ENCODE assay signal across 1 cellular context in the genomic region with DNA sequence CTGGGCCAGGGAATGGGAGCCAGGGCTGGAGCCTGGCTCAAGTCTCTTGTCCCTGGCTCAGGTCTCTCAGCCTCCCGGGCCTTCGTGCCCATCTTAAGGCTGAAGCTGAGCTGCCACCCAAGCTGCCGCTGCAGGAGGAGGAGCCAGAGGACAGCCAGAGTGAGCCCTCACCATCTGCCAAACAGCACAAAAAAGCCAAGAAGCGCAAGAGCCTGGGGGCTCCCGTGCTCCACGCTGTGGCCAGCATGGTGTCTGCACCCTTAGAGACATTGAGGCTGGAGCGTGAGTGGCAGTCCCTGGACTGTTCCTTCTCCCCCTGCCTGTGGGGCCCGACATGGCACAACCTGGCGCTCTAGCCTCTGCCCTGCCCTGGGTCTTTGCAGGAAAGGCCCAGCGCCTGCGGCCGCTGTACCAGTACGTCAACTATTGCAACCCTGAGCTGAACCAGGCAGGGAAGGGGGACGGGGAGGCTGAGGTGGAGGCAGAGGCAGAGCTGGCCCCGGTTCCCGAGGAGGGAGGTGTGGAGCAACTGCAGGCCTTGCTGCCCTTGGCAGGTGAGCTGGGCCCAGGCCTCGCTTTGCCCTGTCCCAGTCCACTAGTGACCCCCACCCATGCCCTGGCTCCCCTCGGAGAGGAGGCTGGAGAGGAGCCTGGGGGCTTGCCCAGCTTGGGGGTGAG.
A peak's percentile ranks its signal among the peaks of the same experiment; 100 is the strongest.
TF ChIP-seq lines count a peak whose summit lies in the region.

No MANE protein-coding gene starts in this region.

TF ChIP-seq in HepG2, 621 proteins besides CTCF, POLR2A, EP300 and RAD21 (continued from another document):
- TF ChIP-seq, protein P1, sequence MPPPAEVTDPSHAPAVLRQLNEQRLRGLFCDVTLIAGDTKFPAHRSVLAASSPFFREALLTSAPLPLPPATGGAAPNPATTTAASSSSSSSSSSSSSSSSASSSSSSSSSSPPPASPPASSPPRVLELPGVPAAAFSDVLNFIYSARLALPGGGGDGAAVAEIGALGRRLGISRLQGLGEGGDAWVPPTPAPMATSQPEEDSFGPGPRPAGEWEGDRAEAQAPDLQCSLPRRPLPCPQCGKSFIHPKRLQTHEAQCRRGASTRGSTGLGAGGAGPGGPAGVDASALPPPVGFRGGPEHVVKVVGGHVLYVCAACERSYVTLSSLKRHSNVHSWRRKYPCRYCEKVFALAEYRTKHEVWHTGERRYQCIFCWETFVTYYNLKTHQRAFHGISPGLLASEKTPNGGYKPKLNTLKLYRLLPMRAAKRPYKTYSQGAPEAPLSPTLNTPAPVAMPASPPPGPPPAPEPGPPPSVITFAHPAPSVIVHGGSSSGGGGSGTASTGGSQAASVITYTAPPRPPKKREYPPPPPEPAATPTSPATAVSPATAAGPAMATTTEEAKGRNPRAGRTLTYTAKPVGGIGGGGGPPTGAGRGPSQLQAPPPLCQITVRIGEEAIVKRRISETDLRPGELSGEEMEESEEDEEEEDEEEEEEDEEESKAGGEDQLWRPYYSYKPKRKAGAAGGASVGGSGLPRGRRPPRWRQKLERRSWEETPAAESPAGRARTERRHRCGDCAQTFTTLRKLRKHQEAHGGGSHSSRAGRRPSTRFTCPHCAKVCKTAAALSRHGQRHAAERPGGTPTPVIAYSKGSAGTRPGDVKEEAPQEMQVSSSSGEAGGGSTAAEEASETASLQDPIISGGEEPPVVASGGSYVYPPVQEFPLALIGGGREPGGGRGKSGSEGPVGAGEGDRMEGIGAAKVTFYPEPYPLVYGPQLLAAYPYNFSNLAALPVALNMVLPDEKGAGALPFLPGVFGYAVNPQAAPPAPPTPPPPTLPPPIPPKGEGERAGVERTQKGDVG (CRISPR knock-in tag; IDR thresholded peaks at IDR 0.05; ENCODE audit: borderline replicate concordance) = 0 out of 2 replicates have a peak, but pooled peaks have one; percentile 16
- TF ChIP-seq ETV6 (CRISPR knock-in tag; conservative IDR thresholded peaks at IDR 0.05) (0 out of 2 replicates have a peak, but pooled peaks have one; percentile 11), EEA1 (CRISPR knock-in tag; IDR thresholded peaks at IDR 0.05; ENCODE audit: borderline replicate concordance) (0 out of 2 replicates have a peak, but pooled peaks have one; percentile 68), ZFP82 (CRISPR knock-in tag; IDR thresholded peaks at IDR 0.05; ENCODE audit: borderline replicate concordance) (no peak), ZNF776 (CRISPR knock-in tag; IDR thresholded peaks at IDR 0.05) (no peak), ZBTB7B (CRISPR knock-in tag; IDR thresholded peaks at IDR 0.05) (peak; percentile 73; the same call in 1 of the 2 replicates), SMAD3 (CRISPR knock-in tag; IDR thresholded peaks at IDR 0.05) (no peak), ZNF709 (CRISPR knock-in tag; IDR thresholded peaks at IDR 0.05) (peak; percentile 34; the same call in 1 of the 2 replicates), SMC3 (IDR thresholded peaks at IDR 0.05; ENCODE audit: low read length) (peak; percentile 96), ZNF746 (CRISPR knock-in tag; IDR thresholded peaks at IDR 0.05) (no peak), AGO1 (IDR thresholded peaks at IDR 0.05; ENCODE audit: low read depth, low read length, poor library complexity, severe bottlenecking) (peak; percentile 65), ZNF512B (CRISPR knock-in tag; IDR thresholded peaks at IDR 0.05; ENCODE audit: borderline replicate concordance) (peak; percentile 60; the same call in 1 of the 2 replicates), ZNF691 (CRISPR knock-in tag; IDR thresholded peaks at IDR 0.05; ENCODE audit: borderline replicate concordance, low read depth) (peak; percentile 46; the same call in 1 of the 2 replicates), CBX1 (IDR thresholded peaks at IDR 0.05; ENCODE audit: low read depth) (no peak), PHB2 (IDR thresholded peaks at IDR 0.05; ENCODE audit: partially characterized antibody) (no peak), DNMT1 (CRISPR knock-in tag; IDR thresholded peaks at IDR 0.05) (no peak; the same call in 1 of the 2 replicates)
- TF ChIP-seq, protein P2, sequence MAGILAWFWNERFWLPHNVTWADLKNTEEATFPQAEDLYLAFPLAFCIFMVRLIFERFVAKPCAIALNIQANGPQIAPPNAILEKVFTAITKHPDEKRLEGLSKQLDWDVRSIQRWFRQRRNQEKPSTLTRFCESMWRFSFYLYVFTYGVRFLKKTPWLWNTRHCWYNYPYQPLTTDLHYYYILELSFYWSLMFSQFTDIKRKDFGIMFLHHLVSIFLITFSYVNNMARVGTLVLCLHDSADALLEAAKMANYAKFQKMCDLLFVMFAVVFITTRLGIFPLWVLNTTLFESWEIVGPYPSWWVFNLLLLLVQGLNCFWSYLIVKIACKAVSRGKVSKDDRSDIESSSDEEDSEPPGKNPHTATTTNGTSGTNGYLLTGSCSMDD (CRISPR knock-in tag; IDR thresholded peaks at IDR 0.05) = no peak
- TF ChIP-seq, protein P3, sequence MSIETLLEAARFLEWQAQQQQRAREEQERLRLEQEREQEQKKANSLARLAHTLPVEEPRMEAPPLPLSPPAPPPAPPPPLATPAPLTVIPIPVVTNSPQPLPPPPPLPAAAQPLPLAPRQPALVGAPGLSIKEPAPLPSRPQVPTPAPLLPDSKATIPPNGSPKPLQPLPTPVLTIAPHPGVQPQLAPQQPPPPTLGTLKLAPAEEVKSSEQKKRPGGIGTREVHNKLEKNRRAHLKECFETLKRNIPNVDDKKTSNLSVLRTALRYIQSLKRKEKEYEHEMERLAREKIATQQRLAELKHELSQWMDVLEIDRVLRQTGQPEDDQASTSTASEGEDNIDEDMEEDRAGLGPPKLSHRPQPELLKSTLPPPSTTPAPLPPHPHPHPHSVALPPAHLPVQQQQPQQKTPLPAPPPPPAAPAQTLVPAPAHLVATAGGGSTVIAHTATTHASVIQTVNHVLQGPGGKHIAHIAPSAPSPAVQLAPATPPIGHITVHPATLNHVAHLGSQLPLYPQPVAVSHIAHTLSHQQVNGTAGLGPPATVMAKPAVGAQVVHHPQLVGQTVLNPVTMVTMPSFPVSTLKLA (IDR thresholded peaks at IDR 0.05) = peak; percentile 47; the same call in 1 of the 2 replicates
- TF ChIP-seq, protein P4, sequence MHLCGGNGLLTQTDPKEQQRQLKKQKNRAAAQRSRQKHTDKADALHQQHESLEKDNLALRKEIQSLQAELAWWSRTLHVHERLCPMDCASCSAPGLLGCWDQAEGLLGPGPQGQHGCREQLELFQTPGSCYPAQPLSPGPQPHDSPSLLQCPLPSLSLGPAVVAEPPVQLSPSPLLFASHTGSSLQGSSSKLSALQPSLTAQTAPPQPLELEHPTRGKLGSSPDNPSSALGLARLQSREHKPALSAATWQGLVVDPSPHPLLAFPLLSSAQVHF (CRISPR knock-in tag; IDR thresholded peaks at IDR 0.05) = no peak
